2 cellular contexts compared by ENCODE assay signal in the genomic region with DNA sequence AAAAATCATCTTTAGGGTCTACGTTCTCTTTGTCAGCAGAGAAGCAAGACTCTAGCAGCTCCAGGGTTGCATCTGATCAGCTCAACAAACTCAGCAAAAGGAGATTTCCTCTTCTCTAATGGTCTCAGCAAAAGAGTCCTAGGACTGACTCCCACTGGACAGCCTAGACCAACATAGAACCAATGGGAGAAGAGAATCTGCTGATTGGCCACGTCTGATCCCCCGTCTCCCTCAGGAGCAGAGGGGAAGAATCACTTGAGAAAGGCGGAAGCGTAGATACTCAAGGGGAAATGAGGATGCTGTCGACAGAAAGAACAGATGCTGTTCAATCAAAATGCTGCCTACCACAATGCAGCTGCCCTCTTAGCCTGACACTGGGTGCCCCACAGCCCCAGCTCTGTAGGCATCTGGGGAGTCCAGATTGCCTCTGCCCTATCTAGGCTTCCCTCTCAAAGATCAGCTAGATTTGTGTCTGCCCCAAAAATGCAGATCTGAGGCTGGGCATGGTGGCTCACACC.
TF ChIP-seq lines count a peak whose summit lies in the region.

No MANE protein-coding gene starts in this region.

TF ChIP-seq in HepG2, 621 proteins besides CTCF, POLR2A, EP300 and RAD21 (continued from another document and continues in another):
- TF ChIP-seq MIXL1 (CRISPR knock-in tag; IDR thresholded peaks at IDR 0.05) (no peak), AHR (CRISPR knock-in tag; IDR thresholded peaks at IDR 0.05) (no peak), KLF12 (CRISPR knock-in tag; IDR thresholded peaks at IDR 0.05; ENCODE audit: borderline replicate concordance) (no peak), ZNF17 (CRISPR knock-in tag; IDR thresholded peaks at IDR 0.05) (no peak), ZNF670 (CRISPR knock-in tag; IDR thresholded peaks at IDR 0.05; ENCODE audit: borderline replicate concordance) (0 out of 2 replicates have a peak, but pooled peaks have one; percentile 17), BCL6 (CRISPR knock-in tag; IDR thresholded peaks at IDR 0.05) (no peak), ZFP41 (CRISPR knock-in tag; IDR thresholded peaks at IDR 0.05; ENCODE audit: borderline replicate concordance) (no peak), ZBTB38 (CRISPR knock-in tag; IDR thresholded peaks at IDR 0.05) (0 out of 2 replicates have a peak, but pooled peaks have one; percentile 36), ZNF570 (CRISPR knock-in tag; IDR thresholded peaks at IDR 0.05; ENCODE audit: borderline replicate concordance) (no peak), ARNTL (CRISPR knock-in tag; IDR thresholded peaks at IDR 0.05) (0 out of 2 replicates have a peak, but pooled peaks have one; percentile 39), ZNF761 (CRISPR knock-in tag; conservative IDR thresholded peaks at IDR 0.05) (0 out of 2 replicates have a peak, but pooled peaks have one; percentile 39), FOXC1 (CRISPR knock-in tag; IDR thresholded peaks at IDR 0.05; ENCODE audit: borderline replicate concordance) (no peak), ZNF614 (CRISPR knock-in tag; IDR thresholded peaks at IDR 0.05; ENCODE audit: borderline replicate concordance) (0 out of 2 replicates have a peak, but pooled peaks have one; percentile 1), DNMT1 (CRISPR knock-in tag; IDR thresholded peaks at IDR 0.05) (no peak), ZSCAN30 (CRISPR knock-in tag; IDR thresholded peaks at IDR 0.05) (no peak), YEATS4 (CRISPR knock-in tag; IDR thresholded peaks at IDR 0.05; ENCODE audit: borderline replicate concordance) (no peak), ZFP90 (CRISPR knock-in tag; IDR thresholded peaks at IDR 0.05; ENCODE audit: borderline replicate concordance) (no peak), ZNF432 (CRISPR knock-in tag; IDR thresholded peaks at IDR 0.05; ENCODE audit: borderline replicate concordance) (no peak), ZNF776 (CRISPR knock-in tag; IDR thresholded peaks at IDR 0.05) (no peak)
- TF ChIP-seq, protein P1, sequence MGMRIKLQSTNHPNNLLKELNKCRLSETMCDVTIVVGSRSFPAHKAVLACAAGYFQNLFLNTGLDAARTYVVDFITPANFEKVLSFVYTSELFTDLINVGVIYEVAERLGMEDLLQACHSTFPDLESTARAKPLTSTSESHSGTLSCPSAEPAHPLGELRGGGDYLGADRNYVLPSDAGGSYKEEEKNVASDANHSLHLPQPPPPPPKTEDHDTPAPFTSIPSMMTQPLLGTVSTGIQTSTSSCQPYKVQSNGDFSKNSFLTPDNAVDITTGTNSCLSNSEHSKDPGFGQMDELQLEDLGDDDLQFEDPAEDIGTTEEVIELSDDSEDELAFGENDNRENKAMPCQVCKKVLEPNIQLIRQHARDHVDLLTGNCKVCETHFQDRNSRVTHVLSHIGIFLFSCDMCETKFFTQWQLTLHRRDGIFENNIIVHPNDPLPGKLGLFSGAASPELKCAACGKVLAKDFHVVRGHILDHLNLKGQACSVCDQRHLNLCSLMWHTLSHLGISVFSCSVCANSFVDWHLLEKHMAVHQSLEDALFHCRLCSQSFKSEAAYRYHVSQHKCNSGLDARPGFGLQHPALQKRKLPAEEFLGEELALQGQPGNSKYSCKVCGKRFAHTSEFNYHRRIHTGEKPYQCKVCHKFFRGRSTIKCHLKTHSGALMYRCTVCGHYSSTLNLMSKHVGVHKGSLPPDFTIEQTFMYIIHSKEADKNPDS (CRISPR knock-in tag; IDR thresholded peaks at IDR 0.05), result no peak
- TF ChIP-seq, protein P2, sequence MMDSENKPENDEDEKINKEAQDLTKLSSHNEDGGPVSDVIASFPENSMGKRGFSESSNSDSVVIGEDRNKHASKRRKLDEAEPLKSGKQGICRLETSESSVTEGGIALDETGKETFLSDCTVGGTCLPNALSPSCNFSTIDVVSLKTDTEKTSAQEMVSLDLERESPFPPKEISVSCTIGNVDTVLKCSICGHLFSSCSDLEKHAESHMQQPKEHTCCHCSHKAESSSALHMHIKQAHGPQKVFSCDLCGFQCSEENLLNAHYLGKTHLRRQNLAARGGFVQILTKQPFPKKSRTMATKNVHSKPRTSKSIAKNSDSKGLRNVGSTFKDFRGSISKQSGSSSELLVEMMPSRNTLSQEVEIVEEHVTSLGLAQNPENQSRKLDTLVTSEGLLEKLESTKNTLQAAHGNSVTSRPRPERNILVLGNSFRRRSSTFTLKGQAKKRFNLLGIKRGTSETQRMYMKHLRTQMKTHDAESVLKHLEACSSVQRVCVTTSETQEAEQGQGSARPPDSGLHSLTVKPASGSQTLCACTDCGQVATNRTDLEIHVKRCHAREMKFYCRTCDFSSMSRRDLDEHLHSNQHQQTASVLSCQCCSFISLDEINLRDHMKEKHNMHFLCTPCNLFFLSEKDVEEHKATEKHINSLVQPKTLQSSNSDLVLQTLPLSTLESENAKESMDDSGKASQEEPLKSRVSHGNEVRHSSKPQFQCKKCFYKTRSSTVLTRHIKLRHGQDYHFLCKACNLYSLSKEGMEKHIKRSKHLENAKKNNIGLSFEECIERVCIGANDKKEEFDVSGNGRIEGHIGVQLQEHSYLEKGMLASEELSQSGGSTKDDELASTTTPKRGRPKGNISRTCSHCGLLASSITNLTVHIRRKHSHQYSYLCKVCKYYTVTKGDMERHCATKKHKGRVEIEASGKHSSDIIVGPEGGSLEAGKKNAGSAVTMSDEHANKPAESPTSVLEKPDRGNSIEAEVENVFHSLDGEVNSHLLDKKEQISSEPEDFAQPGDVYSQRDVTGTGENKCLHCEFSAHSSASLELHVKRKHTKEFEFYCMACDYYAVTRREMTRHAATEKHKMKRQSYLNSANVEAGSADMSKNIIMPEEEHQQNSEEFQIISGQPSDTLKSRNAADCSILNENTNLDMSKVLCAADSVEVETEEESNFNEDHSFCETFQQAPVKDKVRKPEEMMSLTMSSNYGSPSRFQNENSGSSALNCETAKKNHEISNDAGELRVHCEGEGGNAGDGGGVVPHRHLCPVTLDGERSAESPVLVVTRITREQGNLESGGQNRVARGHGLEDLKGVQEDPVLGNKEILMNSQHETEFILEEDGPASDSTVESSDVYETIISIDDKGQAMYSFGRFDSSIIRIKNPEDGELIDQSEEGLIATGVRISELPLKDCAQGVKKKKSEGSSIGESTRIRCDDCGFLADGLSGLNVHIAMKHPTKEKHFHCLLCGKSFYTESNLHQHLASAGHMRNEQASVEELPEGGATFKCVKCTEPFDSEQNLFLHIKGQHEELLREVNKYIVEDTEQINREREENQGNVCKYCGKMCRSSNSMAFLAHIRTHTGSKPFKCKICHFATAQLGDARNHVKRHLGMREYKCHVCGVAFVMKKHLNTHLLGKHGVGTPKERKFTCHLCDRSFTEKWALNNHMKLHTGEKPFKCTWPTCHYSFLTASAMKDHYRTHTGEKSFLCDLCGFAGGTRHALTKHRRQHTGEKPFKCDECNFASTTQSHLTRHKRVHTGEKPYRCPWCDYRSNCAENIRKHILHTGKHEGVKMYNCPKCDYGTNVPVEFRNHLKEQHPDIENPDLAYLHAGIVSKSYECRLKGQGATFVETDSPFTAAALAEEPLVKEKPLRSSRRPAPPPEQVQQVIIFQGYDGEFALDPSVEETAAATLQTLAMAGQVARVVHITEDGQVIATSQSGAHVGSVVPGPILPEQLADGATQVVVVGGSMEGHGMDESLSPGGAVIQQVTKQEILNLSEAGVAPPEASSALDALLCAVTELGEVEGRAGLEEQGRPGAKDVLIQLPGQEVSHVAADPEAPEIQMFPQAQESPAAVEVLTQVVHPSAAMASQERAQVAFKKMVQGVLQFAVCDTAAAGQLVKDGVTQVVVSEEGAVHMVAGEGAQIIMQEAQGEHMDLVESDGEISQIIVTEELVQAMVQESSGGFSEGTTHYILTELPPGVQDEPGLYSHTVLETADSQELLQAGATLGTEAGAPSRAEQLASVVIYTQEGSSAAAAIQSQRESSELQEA (CRISPR knock-in tag; IDR thresholded peaks at IDR 0.05; ENCODE audit: not compliant biosample characterization), result no peak

TF ChIP-seq in WTC11, 78 proteins besides CTCF, POLR2A, EP300 and RAD21 (continued from another document and continues in another):
- TF ChIP-seq PRRX2 (CRISPR knock-in tag; IDR thresholded peaks at IDR 0.05), result no peak
- TF ChIP-seq, protein P3, sequence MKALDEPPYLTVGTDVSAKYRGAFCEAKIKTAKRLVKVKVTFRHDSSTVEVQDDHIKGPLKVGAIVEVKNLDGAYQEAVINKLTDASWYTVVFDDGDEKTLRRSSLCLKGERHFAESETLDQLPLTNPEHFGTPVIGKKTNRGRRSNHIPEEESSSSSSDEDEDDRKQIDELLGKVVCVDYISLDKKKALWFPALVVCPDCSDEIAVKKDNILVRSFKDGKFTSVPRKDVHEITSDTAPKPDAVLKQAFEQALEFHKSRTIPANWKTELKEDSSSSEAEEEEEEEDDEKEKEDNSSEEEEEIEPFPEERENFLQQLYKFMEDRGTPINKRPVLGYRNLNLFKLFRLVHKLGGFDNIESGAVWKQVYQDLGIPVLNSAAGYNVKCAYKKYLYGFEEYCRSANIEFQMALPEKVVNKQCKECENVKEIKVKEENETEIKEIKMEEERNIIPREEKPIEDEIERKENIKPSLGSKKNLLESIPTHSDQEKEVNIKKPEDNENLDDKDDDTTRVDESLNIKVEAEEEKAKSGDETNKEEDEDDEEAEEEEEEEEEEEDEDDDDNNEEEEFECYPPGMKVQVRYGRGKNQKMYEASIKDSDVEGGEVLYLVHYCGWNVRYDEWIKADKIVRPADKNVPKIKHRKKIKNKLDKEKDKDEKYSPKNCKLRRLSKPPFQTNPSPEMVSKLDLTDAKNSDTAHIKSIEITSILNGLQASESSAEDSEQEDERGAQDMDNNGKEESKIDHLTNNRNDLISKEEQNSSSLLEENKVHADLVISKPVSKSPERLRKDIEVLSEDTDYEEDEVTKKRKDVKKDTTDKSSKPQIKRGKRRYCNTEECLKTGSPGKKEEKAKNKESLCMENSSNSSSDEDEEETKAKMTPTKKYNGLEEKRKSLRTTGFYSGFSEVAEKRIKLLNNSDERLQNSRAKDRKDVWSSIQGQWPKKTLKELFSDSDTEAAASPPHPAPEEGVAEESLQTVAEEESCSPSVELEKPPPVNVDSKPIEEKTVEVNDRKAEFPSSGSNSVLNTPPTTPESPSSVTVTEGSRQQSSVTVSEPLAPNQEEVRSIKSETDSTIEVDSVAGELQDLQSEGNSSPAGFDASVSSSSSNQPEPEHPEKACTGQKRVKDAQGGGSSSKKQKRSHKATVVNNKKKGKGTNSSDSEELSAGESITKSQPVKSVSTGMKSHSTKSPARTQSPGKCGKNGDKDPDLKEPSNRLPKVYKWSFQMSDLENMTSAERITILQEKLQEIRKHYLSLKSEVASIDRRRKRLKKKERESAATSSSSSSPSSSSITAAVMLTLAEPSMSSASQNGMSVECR (CRISPR knock-in tag; IDR thresholded peaks at IDR 0.05; ENCODE audit: borderline replicate concordance), result no peak
- TF ChIP-seq, protein P4, sequence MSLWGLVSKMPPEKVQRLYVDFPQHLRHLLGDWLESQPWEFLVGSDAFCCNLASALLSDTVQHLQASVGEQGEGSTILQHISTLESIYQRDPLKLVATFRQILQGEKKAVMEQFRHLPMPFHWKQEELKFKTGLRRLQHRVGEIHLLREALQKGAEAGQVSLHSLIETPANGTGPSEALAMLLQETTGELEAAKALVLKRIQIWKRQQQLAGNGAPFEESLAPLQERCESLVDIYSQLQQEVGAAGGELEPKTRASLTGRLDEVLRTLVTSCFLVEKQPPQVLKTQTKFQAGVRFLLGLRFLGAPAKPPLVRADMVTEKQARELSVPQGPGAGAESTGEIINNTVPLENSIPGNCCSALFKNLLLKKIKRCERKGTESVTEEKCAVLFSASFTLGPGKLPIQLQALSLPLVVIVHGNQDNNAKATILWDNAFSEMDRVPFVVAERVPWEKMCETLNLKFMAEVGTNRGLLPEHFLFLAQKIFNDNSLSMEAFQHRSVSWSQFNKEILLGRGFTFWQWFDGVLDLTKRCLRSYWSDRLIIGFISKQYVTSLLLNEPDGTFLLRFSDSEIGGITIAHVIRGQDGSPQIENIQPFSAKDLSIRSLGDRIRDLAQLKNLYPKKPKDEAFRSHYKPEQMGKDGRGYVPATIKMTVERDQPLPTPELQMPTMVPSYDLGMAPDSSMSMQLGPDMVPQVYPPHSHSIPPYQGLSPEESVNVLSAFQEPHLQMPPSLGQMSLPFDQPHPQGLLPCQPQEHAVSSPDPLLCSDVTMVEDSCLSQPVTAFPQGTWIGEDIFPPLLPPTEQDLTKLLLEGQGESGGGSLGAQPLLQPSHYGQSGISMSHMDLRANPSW (CRISPR knock-in tag; conservative IDR thresholded peaks at IDR 0.05; ENCODE audit: low read depth), result no peak
- no peak for TF ChIP-seq GTF2I (CRISPR knock-in tag; conservative IDR thresholded peaks at IDR 0.05)
- TF ChIP-seq ZNF121 (CRISPR knock-in tag; IDR thresholded peaks at IDR 0.05), result no peak
- no peak for TF ChIP-seq ZNF396 (CRISPR knock-in tag; IDR thresholded peaks at IDR 0.05; ENCODE audit: borderline replicate concordance)
- no peak for TF ChIP-seq ZBTB21 (CRISPR knock-in tag; IDR thresholded peaks at IDR 0.05; ENCODE audit: borderline replicate concordance)
- TF ChIP-seq CREM (CRISPR knock-in tag; IDR thresholded peaks at IDR 0.05), result no peak
- TF ChIP-seq NFE2L1 (CRISPR knock-in tag; IDR thresholded peaks at IDR 0.05), result no peak
- TF ChIP-seq, protein P5, sequence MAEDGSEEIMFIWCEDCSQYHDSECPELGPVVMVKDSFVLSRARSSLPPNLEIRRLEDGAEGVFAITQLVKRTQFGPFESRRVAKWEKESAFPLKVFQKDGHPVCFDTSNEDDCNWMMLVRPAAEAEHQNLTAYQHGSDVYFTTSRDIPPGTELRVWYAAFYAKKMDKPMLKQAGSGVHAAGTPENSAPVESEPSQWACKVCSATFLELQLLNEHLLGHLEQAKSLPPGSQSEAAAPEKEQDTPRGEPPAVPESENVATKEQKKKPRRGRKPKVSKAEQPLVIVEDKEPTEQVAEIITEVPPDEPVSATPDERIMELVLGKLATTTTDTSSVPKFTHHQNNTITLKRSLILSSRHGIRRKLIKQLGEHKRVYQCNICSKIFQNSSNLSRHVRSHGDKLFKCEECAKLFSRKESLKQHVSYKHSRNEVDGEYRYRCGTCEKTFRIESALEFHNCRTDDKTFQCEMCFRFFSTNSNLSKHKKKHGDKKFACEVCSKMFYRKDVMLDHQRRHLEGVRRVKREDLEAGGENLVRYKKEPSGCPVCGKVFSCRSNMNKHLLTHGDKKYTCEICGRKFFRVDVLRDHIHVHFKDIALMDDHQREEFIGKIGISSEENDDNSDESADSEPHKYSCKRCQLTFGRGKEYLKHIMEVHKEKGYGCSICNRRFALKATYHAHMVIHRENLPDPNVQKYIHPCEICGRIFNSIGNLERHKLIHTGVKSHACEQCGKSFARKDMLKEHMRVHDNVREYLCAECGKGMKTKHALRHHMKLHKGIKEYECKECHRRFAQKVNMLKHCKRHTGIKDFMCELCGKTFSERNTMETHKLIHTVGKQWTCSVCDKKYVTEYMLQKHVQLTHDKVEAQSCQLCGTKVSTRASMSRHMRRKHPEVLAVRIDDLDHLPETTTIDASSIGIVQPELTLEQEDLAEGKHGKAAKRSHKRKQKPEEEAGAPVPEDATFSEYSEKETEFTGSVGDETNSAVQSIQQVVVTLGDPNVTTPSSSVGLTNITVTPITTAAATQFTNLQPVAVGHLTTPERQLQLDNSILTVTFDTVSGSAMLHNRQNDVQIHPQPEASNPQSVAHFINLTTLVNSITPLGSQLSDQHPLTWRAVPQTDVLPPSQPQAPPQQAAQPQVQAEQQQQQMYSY (CRISPR knock-in tag; IDR thresholded peaks at IDR 0.05), result no peak
- no peak for TF ChIP-seq TEAD1 (CRISPR knock-in tag; IDR thresholded peaks at IDR 0.05)
- TF ChIP-seq ELF4 (CRISPR knock-in tag; IDR thresholded peaks at IDR 0.05; ENCODE audit: low read depth), result no peak
- TF ChIP-seq, protein P6, sequence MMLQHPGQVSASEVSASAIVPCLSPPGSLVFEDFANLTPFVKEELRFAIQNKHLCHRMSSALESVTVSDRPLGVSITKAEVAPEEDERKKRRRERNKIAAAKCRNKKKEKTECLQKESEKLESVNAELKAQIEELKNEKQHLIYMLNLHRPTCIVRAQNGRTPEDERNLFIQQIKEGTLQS (CRISPR knock-in tag; conservative IDR thresholded peaks at IDR 0.05), result no peak
- TF ChIP-seq, protein P7, sequence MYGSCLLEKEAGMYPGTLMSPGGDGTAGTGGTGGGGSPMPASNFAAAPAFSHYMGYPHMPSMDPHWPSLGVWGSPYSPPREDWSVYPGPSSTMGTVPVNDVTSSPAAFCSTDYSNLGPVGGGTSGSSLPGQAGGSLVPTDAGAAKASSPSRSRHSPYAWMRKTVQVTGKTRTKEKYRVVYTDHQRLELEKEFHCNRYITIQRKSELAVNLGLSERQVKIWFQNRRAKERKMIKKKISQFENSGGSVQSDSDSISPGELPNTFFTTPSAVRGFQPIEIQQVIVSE (CRISPR knock-in tag; IDR thresholded peaks at IDR 0.05; ENCODE audit: borderline replicate concordance), result no peak
- no peak for TF ChIP-seq ESRRA (CRISPR knock-in tag; IDR thresholded peaks at IDR 0.05; ENCODE audit: borderline replicate concordance)
- TF ChIP-seq JAZF1 (CRISPR knock-in tag; IDR thresholded peaks at IDR 0.05), result no peak
- no peak for TF ChIP-seq EMX1 (CRISPR knock-in tag; IDR thresholded peaks at IDR 0.05)
